ENCODE assay signal across 14 cellular contexts in the genomic region with DNA sequence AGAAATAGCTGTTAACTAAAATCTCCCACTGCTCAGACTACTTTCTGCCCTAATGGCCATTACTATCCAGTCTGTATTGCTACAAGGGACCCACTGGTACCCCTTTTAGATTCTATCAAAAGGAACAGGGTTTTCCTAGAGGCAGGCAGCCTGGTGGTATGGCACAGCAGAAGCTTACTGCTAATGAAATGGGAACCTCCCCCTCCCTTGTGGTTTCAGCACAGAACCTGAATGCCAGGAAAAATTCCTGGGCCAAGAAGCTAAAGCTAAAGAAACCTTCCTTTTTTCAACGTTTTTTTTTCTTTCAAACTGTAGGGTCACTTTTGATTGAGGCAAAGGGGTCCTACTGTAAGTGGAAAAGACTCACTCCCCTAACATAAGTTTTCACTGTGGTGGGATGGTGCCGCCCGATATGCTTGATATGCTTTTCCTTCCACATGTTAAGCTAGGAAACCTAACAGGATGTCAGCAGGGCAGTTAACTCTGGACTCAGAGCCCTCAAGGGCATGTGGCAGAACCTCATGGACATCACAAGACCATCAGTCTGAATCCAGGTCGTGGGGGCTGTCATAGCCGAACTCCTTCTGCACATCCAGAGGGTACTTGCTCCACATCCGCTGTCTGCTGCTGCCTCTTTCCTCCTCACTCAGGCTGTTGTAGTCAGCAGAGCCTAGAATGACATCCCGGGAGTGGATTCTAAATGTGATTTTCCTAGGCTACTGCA. TPM values are rescaled to one million over a fixed set of nuclear protein-coding genes. Genes with fewer than 3 reads are reported as not detected.
DNase-seq lines count a peak whose midpoint lies in the region; ATAC-seq and TF ChIP-seq lines count a peak whose summit lies in the region.
"Had no signal": no experiment of that assay in that cellular context is flagged by ENCODE, and none has a peak within 500 bp of the region (broad histone marks: within the 10 kb centered on the region; RNA-seq: fewer than 3 reads in every experiment).

No MANE protein-coding gene starts in this region.

- no peak overlapping the region for H3K4me3 ChIP-seq in sigmoid colon

- H3K9me3 Mint-ChIP-seq in activated T-cell treated with anti-CD3 and anti-CD28 coated beads, Interleukin-2, amount 50 U/mL, for 72 hours = no peaks in the 10 kb centered on the region
- H3K9me3 Mint-ChIP-seq in chondrocyte (ENCODE audit: low read depth) = no peaks in the 10 kb centered on the region
- no peaks in the 10 kb centered on the region for H3K9me3 Mint-ChIP-seq in immature natural killer cell
- H3K9me3 Mint-ChIP-seq: type B pancreatic cell had no signal

- H3K27me3 ChIP-seq in sigmoid colon = no peaks in the 10 kb centered on the region

- peak overlapping the region; percentile 95 for H3K27ac Mint-ChIP-seq in activated T-cell treated with anti-CD3 and anti-CD28 coated beads, Interleukin-2, amount 50 U/mL, for 72 hours
- H3K27ac Mint-ChIP-seq in chondrocyte (ENCODE audit: unreplicated experiment) (peak overlapping the region; percentile 54), immature natural killer cell (peak overlapping the region in 2 of 6 donors; percentile 30 to 43)
- H3K27ac Mint-ChIP-seq: type B pancreatic cell had no signal

- TF ChIP-seq CTCF in chondrocyte (IDR thresholded peaks at IDR 0.05) = no peak
- no peak for TF ChIP-seq CTCF in sigmoid colon (IDR thresholded peaks at IDR 0.05)

- H3K9me3 ChIP-seq in sigmoid colon = no peaks in the 10 kb centered on the region

- H3K4me1 Mint-ChIP-seq in activated T-cell treated with anti-CD3 and anti-CD28 coated beads, Interleukin-2, amount 50 U/mL, for 72 hours (ENCODE audit: low read depth) = peaks cover 6% of the 10 kb centered on the region
- H3K4me1 Mint-ChIP-seq in chondrocyte (ENCODE audit: low read depth) (peaks cover 33% of the 10 kb centered on the region), immature natural killer cell (peaks cover 6 to 15% of the 10 kb centered on the region in 2 donors)

- H3K4me1 ChIP-seq in sigmoid colon = peaks cover 0 to 30% (median 17%) of the 10 kb centered on the region in 4 donors

- intact Hi-C loops in sigmoid colon (cut with DNase I) = no loop called here

- peaks cover 5 to 42% of the 10 kb centered on the region in 2 donors for H3K36me3 Mint-ChIP-seq in activated T-cell treated with anti-CD3 and anti-CD28 coated beads, Interleukin-2, amount 50 U/mL, for 72 hours (ENCODE audit: insufficient read depth in 2 of 2)
- H3K36me3 Mint-ChIP-seq in chondrocyte (ENCODE audit: low read depth) (peaks cover 39% of the 10 kb centered on the region), immature natural killer cell (peaks cover 21 to 61% (median 44%) of the 10 kb centered on the region in 3 donors)

- no peak overlapping the region for H3K4me3 Mint-ChIP-seq in activated T-cell treated with anti-CD3 and anti-CD28 coated beads, Interleukin-2, amount 50 U/mL, for 72 hours
- H3K4me3 Mint-ChIP-seq in chondrocyte (ENCODE audit: unreplicated experiment) = no peak overlapping the region
- no peak overlapping the region for H3K4me3 Mint-ChIP-seq in immature natural killer cell
- H3K4me3 Mint-ChIP-seq: type B pancreatic cell had no signal

- peak overlapping the region in 1 of 4 donors; percentile 61 for H3K27ac ChIP-seq in sigmoid colon

- H3K27me3 Mint-ChIP-seq in activated T-cell treated with anti-CD3 and anti-CD28 coated beads, Interleukin-2, amount 50 U/mL, for 72 hours (ENCODE audit: low read depth) = no peaks in the 10 kb centered on the region
- H3K27me3 Mint-ChIP-seq in chondrocyte (ENCODE audit: low read depth) (no peaks in the 10 kb centered on the region), immature natural killer cell (ENCODE audit: low read depth in 3 of 3) (no peaks in the 10 kb centered on the region)
- H3K27me3 Mint-ChIP-seq: type B pancreatic cell had no signal

- no peak for TF ChIP-seq EP300 in sigmoid colon (IDR thresholded peaks at IDR 0.05)

- peaks cover 22 to 82% (median 50%) of the 10 kb centered on the region in 4 donors for H3K36me3 ChIP-seq in sigmoid colon

- ATAC-seq in activated T-cell treated with anti-CD3 and anti-CD28 coated beads, Interleukin-2, amount 50 U/mL, for 72 hours (replicated peaks in 1 of 2) = no peak
- no peak for ATAC-seq in GM21381 (IDR thresholded peaks at IDR 0.05; ENCODE audit: unreplicated experiment)
- ATAC-seq: right cardiac atrium had no signal

- 81 to 87% methylated on average over 7 of the region's 7 CpGs for WGBS in sigmoid colon, 2 donors

- no peak for TF ChIP-seq POLR2A in sigmoid colon (IDR thresholded peaks at IDR 0.05)

- DNase-seq in activated T-cell treated with anti-CD3 and anti-CD28 coated beads, Interleukin-2, amount 50 U/mL, for 72 hours = no peak
- DNase-seq in activated T-cell treated with anti-CD3 and anti-CD28 coated beads, Interleukin-2, amount 50 U/mL, for 1 hour = no peak
- peak; percentile 14 for DNase-seq in M059J (ENCODE audit: low read depth)
- DNase-seq in chondrocyte (ENCODE audit: low spot score) = no peak
- peak; percentile 40 for DNase-seq in sigmoid colon
- DNase-seq in immature natural killer cell = no peak
- no peak for DNase-seq in NOMO-1 (lab: John Stamatoyannopoulos, UW; ENCODE audit: unreplicated experiment in 2 of 2)
- DNase-seq: activated CD4-positive, CD25-positive, alpha-beta regulatory T cell; effector memory CD4-positive, alpha-beta T cell; EL; hypothalamus; right cardiac atrium had no signal

RNA-seq across cellular contexts. Expression of a gene that starts 9.8 kb away (rescaled TPM):
- total RNA-seq in activated T-cell treated with anti-CD3 and anti-CD28 coated beads, Interleukin-2, amount 50 U/mL, for 72 hours = 10 to 100 TPM; 21.9 to 25.8 TPM
- total RNA-seq in M059J (2014; rRNA removed; shearing (Covaris generic)) = 11.5 and 13.2 TPM in 2 replicates
- 9.5 to 12.7 TPM (median 11.8 TPM) in 3 replicates for total RNA-seq in chondrocyte
- 10 to 100 TPM in 3 of 4 donors, 1 to 10 TPM in 1; 9.5 to 20.8 (median 11.8) TPM for total RNA-seq in sigmoid colon
- polyA plus RNA-seq in sigmoid colon = 1 to 10 TPM; 4.8 to 10.0 (median 6.5) TPM
- polyA plus RNA-seq in immature natural killer cell = 10 to 100 TPM; 22.7 to 31.2 (median 24.4) TPM

RNA-seq across cellular contexts. Expression of a gene that starts 9.9 kb away (rescaled TPM):
- total RNA-seq in activated T-cell treated with anti-CD3 and anti-CD28 coated beads, Interleukin-2, amount 50 U/mL, for 72 hours = 10 to 100 TPM; 71.2 to 75.9 TPM
- total RNA-seq in M059J (2014; rRNA removed; shearing (Covaris generic)) = 34.4 and 44.2 TPM in 2 replicates
- total RNA-seq in chondrocyte = 25.1 to 41.8 TPM (median 26.7 TPM) in 3 replicates
- 10 to 100 TPM; 34.6 to 51.0 (median 45.6) TPM for total RNA-seq in sigmoid colon
- polyA plus RNA-seq in sigmoid colon = 10 to 100 TPM; 12.0 to 40.7 (median 19.0) TPM
- 10 to 100 TPM; 30.8 to 51.8 (median 44.2) TPM for polyA plus RNA-seq in immature natural killer cell

RNA-seq across cellular contexts. Expression of a gene that starts 36.6 kb away (rescaled TPM):
- 100 to 1,000 TPM in 1 of 2 donors, 10 to 100 TPM in 1; 99.8 to 131 TPM for total RNA-seq in activated T-cell treated with anti-CD3 and anti-CD28 coated beads, Interleukin-2, amount 50 U/mL, for 72 hours
- 12.1 and 26.1 TPM in 2 replicates for total RNA-seq in M059J (2014; rRNA removed; shearing (Covaris generic))
- 49.5 to 57.3 TPM (median 55.9 TPM) in 3 replicates for total RNA-seq in chondrocyte
- total RNA-seq in sigmoid colon = 10 to 100 TPM; 26.8 to 40.7 (median 35.1) TPM
- polyA plus RNA-seq in sigmoid colon = 10 to 100 TPM in 1 of 3 donors, 1 to 10 TPM in 2; 1.8 to 22.5 (median 2.5) TPM
- polyA plus RNA-seq in immature natural killer cell = 10 to 100 TPM in 1 of 3 donors, 1 to 10 TPM in 2; 1.9 to 12.8 (median 6.0) TPM

RNA-seq across cellular contexts. Expression of a gene that starts 55.7 kb away (rescaled TPM):
- 1 to 10 TPM; 6.1 to 7.6 TPM for total RNA-seq in activated T-cell treated with anti-CD3 and anti-CD28 coated beads, Interleukin-2, amount 50 U/mL, for 72 hours
- 26.2 and 36.6 TPM in 2 replicates for total RNA-seq in M059J (2014; rRNA removed; shearing (Covaris generic))
- total RNA-seq in chondrocyte = 24.5 to 29.6 TPM (median 28.0 TPM) in 3 replicates
- total RNA-seq in sigmoid colon = 10 to 100 TPM; 10.2 to 15.7 (median 12.5) TPM
- 10 to 100 TPM in 1 of 3 donors, 1 to 10 TPM in 2; 4.2 to 10.1 (median 8.1) TPM for polyA plus RNA-seq in sigmoid colon
- 10 to 100 TPM in 1 of 3 donors, 1 to 10 TPM in 2; 4.8 to 10.7 (median 9.0) TPM for polyA plus RNA-seq in immature natural killer cell

Comparison
In these comparisons a context has a peak if more than half of its experiments do, and no peak if none do; other contexts are left out.
1. DNase-seq: peak in M059J (single experiment) and sigmoid colon (single experiment); none in activated T-cell treated with anti-CD3 and anti-CD28 coated beads, Interleukin-2, amount 50 U/mL, for 72 hours (0 of 2), activated T-cell treated with anti-CD3 and anti-CD28 coated beads, Interleukin-2, amount 50 U/mL, for 1 hour (single experiment), chondrocyte (single experiment), immature natural killer cell (0 of 3) and NOMO-1 (0 of 2).